22 cellular contexts compared by ENCODE assay signal in genomic region chr11:74446445-74446844, GRCh38. TPM values are rescaled to one million over a fixed set of nuclear protein-coding genes. Genes with fewer than 3 reads are reported as not detected.
DNase-seq lines count a peak whose midpoint lies in the region; ATAC-seq and TF ChIP-seq lines count a peak whose summit lies in the region.
"Had no signal": no experiment of that assay in that cellular context is flagged by ENCODE, and none has a peak within 500 bp of the region (broad histone marks: within the 10 kb centered on the region; RNA-seq: fewer than 3 reads in every experiment).

No MANE protein-coding gene starts in this region.

- TF ChIP-seq CTCF in fibroblast of mammary gland (conservative IDR thresholded peaks at IDR 0.05; ENCODE audit: control insufficient read depth, insufficient read depth, low read depth, low read length): no peak

- peak; percentile 41; the same call in 1 of the 3 replicates for ATAC-seq in SK-N-SH treated with all-trans-retinoic acid at 6 μM for 48 hours
- no peak for ATAC-seq in HG03432 (IDR thresholded peaks at IDR 0.05; ENCODE audit: unreplicated experiment)
- no peak for ATAC-seq in HG02885 (IDR thresholded peaks at IDR 0.05; ENCODE audit: poor library complexity, unreplicated experiment)

- H3K27ac Mint-ChIP-seq in activated naive CD4-positive, alpha-beta T cell treated with anti-CD3 and anti-CD28 coated beads for 36 hours: no peak overlapping the region

- H3K27me3 Mint-ChIP-seq in activated naive CD4-positive, alpha-beta T cell treated with anti-CD3 and anti-CD28 coated beads for 36 hours (ENCODE audit: low read depth): no peaks in the 10 kb centered on the region

- DNase-seq in EH (ENCODE audit: low read depth): peak; percentile 24
- peak; percentile 20 for DNase-seq in fibroblast of mammary gland (ENCODE audit: low read depth)
- DNase-seq in activated naive CD4-positive, alpha-beta T cell treated with anti-CD3 and anti-CD28 coated beads for 36 hours: no peak
- DNase-seq in activated T-cell treated with anti-CD3 and anti-CD28 coated beads, Interleukin-2, amount 50 U/mL, for 1 hour: no peak
- DNase-seq: DMS153; DND-41; IMR-90; KG1; MG63; NCI-H1105 treated with DMSO at 0.1 percent for 48 hours; NCI-H146; NCI-H1930; NCI-H2107; NCI-H446 treated with DMSO at 0.1 percent for 48 hours; NCI-H526; NCI-H82; NK-92 treated with Interleukin-12 subunit alpha and Interleukin-12 subunit beta, amount 100 ng/mL, for 24 hours; SHP77 had no signal

- H3K36me3 Mint-ChIP-seq in activated naive CD4-positive, alpha-beta T cell treated with anti-CD3 and anti-CD28 coated beads for 36 hours (ENCODE audit: low read depth): no peaks in the 10 kb centered on the region

- no peaks in the 10 kb centered on the region for H3K9me3 Mint-ChIP-seq in activated naive CD4-positive, alpha-beta T cell treated with anti-CD3 and anti-CD28 coated beads for 36 hours

- H3K4me3 ChIP-seq in fibroblast of mammary gland (ENCODE audit: control insufficient read depth, low read depth, low read length): no peak overlapping the region
- H3K4me3 ChIP-seq: MG63, PC-9 had no signal

- intact Hi-C loops in activated naive CD4-positive, alpha-beta T cell treated with anti-CD3 and anti-CD28 coated beads for 36 hours (cut with micrococcal nuclease): no loop called here

- peaks cover 6% of the 10 kb centered on the region for H3K4me1 Mint-ChIP-seq in activated naive CD4-positive, alpha-beta T cell treated with anti-CD3 and anti-CD28 coated beads for 36 hours (ENCODE audit: low read depth)

- CTCF ChIA-PET in activated naive CD4-positive, alpha-beta T cell treated with anti-CD3 and anti-CD28 coated beads for 36 hours (lab: Charles Lee): interaction anchor here (0.7 to 4.4 kb wide), 4 partner anchors 20 to 191 kb away, joined by 3 to 29 read pairs (median 6); no protein-coding TSS in a partner anchor

- H3K4me3 Mint-ChIP-seq in activated naive CD4-positive, alpha-beta T cell treated with anti-CD3 and anti-CD28 coated beads for 36 hours: no peak overlapping the region

TF ChIP-seq in SK-N-SH treated with all-trans-retinoic acid at 6 μM for 48 hours, 23 proteins besides CTCF, POLR2A, EP300 and RAD21:
- TF ChIP-seq GLIS3 (CRISPR knock-in tag; IDR thresholded peaks at IDR 0.05): no peak
- no peak for TF ChIP-seq ZC3H10 (CRISPR knock-in tag; IDR thresholded peaks at IDR 0.05)
- no peak for TF ChIP-seq CSRNP3 (CRISPR knock-in tag; IDR thresholded peaks at IDR 0.05)
- TF ChIP-seq ZNF8 (CRISPR knock-in tag; IDR thresholded peaks at IDR 0.05): no peak
- no peak for TF ChIP-seq OSR1 (CRISPR knock-in tag; IDR thresholded peaks at IDR 0.05)
- peak; percentile 78 for TF ChIP-seq TCF4 (CRISPR knock-in tag; IDR thresholded peaks at IDR 0.05; ENCODE audit: borderline replicate concordance)
- no peak for TF ChIP-seq POU6F1 (CRISPR knock-in tag; IDR thresholded peaks at IDR 0.05; ENCODE audit: borderline replicate concordance, low read depth)
- TF ChIP-seq TSHZ2 (CRISPR knock-in tag; IDR thresholded peaks at IDR 0.05): 0 out of 2 replicates have a peak, but pooled peaks have one; percentile 25
- no peak for TF ChIP-seq ZNF70 (CRISPR knock-in tag; IDR thresholded peaks at IDR 0.05)
- TF ChIP-seq PPARA (CRISPR knock-in tag; IDR thresholded peaks at IDR 0.05; ENCODE audit: borderline replicate concordance): no peak
- TF ChIP-seq ISL1 (CRISPR knock-in tag; IDR thresholded peaks at IDR 0.05): no peak
- TF ChIP-seq CSDC2 (CRISPR knock-in tag; IDR thresholded peaks at IDR 0.05): no peak
- TF ChIP-seq ARNTL (CRISPR knock-in tag; IDR thresholded peaks at IDR 0.05; ENCODE audit: borderline replicate concordance, low read depth): no peak
- TF ChIP-seq RARB (CRISPR knock-in tag; IDR thresholded peaks at IDR 0.05): no peak
- TF ChIP-seq ZNF565 (CRISPR knock-in tag; conservative IDR thresholded peaks at IDR 0.05; ENCODE audit: low read depth): no peak

RNA-seq across cellular contexts. Expression of gene KCNE3, which starts 20.9 kb away (rescaled TPM):
- total RNA-seq in activated naive CD4-positive, alpha-beta T cell treated with anti-CD3 and anti-CD28 coated beads for 36 hours: not detected

RNA-seq across cellular contexts. Expression of gene LIPT2, which starts 47.1 kb away (rescaled TPM):
- 1 to 10 TPM; 3.1 to 5.6 TPM for total RNA-seq in activated naive CD4-positive, alpha-beta T cell treated with anti-CD3 and anti-CD28 coated beads for 36 hours

RNA-seq across cellular contexts. Expression of gene PGM2L1, which starts 48.2 kb away (rescaled TPM):
- total RNA-seq in activated naive CD4-positive, alpha-beta T cell treated with anti-CD3 and anti-CD28 coated beads for 36 hours: 10 to 100 TPM; 11.9 to 13.4 TPM

Comparison
In these comparisons a context has a peak if more than half of its experiments do, and no peak if none do; other contexts are left out.
1. DNase-seq: peak in EH (single experiment) and fibroblast of mammary gland (single experiment); none in activated naive CD4-positive, alpha-beta T cell treated with anti-CD3 and anti-CD28 coated beads for 36 hours (single experiment) and activated T-cell treated with anti-CD3 and anti-CD28 coated beads, Interleukin-2, amount 50 U/mL, for 1 hour (single experiment).